Comparison of ENCODE assay signal across 9 cellular contexts in the genomic region with DNA sequence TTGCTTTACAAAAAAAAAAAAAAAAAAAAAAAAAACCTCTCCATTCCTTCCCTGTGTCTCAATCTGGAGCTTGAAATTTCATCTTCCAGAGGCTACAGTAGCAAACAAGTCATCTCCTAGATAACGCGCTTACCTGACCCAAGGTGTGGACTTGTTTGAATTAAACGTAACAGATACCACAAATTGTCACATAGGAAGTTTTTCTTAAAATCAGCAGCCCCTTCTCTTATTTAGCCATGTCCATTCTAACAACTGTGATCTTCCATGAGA. TPM values are rescaled to one million over a fixed set of nuclear protein-coding genes. Genes with fewer than 3 reads are reported as not detected.
A peak's percentile ranks its signal among the peaks of the same experiment; 100 is the strongest.
DNase-seq lines count a peak whose midpoint lies in the region; ATAC-seq, FAIRE-seq and TF ChIP-seq lines count a peak whose summit lies in the region.
"Had no signal": no experiment of that assay in that cellular context is flagged by ENCODE, and none has a peak within 500 bp of the region (broad histone marks: within the 10 kb centered on the region; RNA-seq: fewer than 3 reads in every experiment).

No MANE protein-coding gene starts in this region.

- CTCF ChIA-PET in T-cell (lab: Charles Lee) = interaction anchor here (0.6 to 3.7 kb wide), 7 partner anchors 21 to 1386 kb away, joined by 3 to 19 read pairs (median 5); partner anchors contain the start of gene NAGLU (in 1 of the 2)

- POLR2A ChIA-PET in T-cell (lab: Charles Lee) = interaction anchor here (0.5 to 11.7 kb wide), 9 partner anchors 13 to 66 kb away, joined by 3 to 147 read pairs (median 7); no protein-coding TSS in a partner anchor

- peak overlapping the region; percentile 89 for H3K27ac Mint-ChIP-seq in T-helper 1 cell treated with Interleukin-12 subunit alpha and Interleukin-12 subunit beta and Interleukin-4 antibody, amounts not matched to agents 30 μg/mL and 1 μg/mL, for 36 hours
- peak overlapping the region; percentile 95 to 98 for H3K27ac Mint-ChIP-seq in T-cell
- H3K27ac Mint-ChIP-seq in glutamatergic neuron (ENCODE audit: unreplicated experiment) = peak overlapping the region; percentile 34
- H3K27ac Mint-ChIP-seq in stimulated activated effector memory CD8-positive, alpha-beta T cell treated with anti-CD3 and anti-CD28 coated beads, Interleukin-12 subunit alpha, Interleukin-12 subunit beta, amount 100 ng/mL, for 72 hours = peak overlapping the region; percentile 94

- H3K4me3 Mint-ChIP-seq in T-helper 1 cell treated with Interleukin-12 subunit alpha and Interleukin-12 subunit beta and Interleukin-4 antibody, amounts not matched to agents 30 μg/mL and 1 μg/mL, for 36 hours = peak overlapping the region; percentile 93
- H3K4me3 Mint-ChIP-seq in T-cell (peak overlapping the region; percentile 95 to 100 (median 96)), glutamatergic neuron (ENCODE audit: unreplicated experiment) (peak overlapping the region; percentile 97)
- H3K4me3 Mint-ChIP-seq in stimulated activated effector memory CD8-positive, alpha-beta T cell treated with anti-CD3 and anti-CD28 coated beads, Interleukin-12 subunit alpha, Interleukin-12 subunit beta, amount 100 ng/mL, for 72 hours = peak overlapping the region; percentile 91

- no peak for FAIRE-seq in HTR-8/SVneo (lab: Jason Lieb, UNC)
- FAIRE-seq: colon had no signal

- no peak for DNase-seq in T-helper 1 cell
- DNase-seq in T-cell = no peak
- no peak for DNase-seq in glutamatergic neuron
- no peak for DNase-seq in stimulated activated effector memory CD8-positive, alpha-beta T cell treated with anti-CD3 and anti-CD28 coated beads, Interleukin-12 subunit alpha, Interleukin-12 subunit beta, amount 100 ng/mL, for 72 hours (ENCODE audit: low spot score in 2 of 2)
- no peak for DNase-seq in HTR-8/SVneo (ENCODE audit: insufficient read length, low spot score)
- DNase-seq in stimulated activated CD4-positive, alpha-beta T cell treated with anti-CD3 and anti-CD28 coated beads, Interleukin-15, amount 100 ng/mL, for 24 hours = no peak

- peaks cover 57% of the 10 kb centered on the region for H3K4me1 Mint-ChIP-seq in T-helper 1 cell treated with Interleukin-12 subunit alpha and Interleukin-12 subunit beta and Interleukin-4 antibody, amounts not matched to agents 30 μg/mL and 1 μg/mL, for 36 hours (ENCODE audit: low read depth)
- H3K4me1 Mint-ChIP-seq in T-cell (peaks cover 65 to 80% (median 68%) of the 10 kb centered on the region in 3 donors), glutamatergic neuron (ENCODE audit: low read depth, unreplicated experiment) (peaks cover 24% of the 10 kb centered on the region)
- H3K4me1 Mint-ChIP-seq in stimulated activated effector memory CD8-positive, alpha-beta T cell treated with anti-CD3 and anti-CD28 coated beads, Interleukin-12 subunit alpha, Interleukin-12 subunit beta, amount 100 ng/mL, for 72 hours = peaks cover 67% of the 10 kb centered on the region

- H3K9me3 Mint-ChIP-seq in T-helper 1 cell treated with Interleukin-12 subunit alpha and Interleukin-12 subunit beta and Interleukin-4 antibody, amounts not matched to agents 30 μg/mL and 1 μg/mL, for 36 hours = no peaks in the 10 kb centered on the region
- H3K9me3 Mint-ChIP-seq in T-cell (no peaks in the 10 kb centered on the region), glutamatergic neuron (ENCODE audit: unreplicated experiment) (peaks cover 8% of the 10 kb centered on the region)
- no peaks in the 10 kb centered on the region for H3K9me3 Mint-ChIP-seq in stimulated activated effector memory CD8-positive, alpha-beta T cell treated with anti-CD3 and anti-CD28 coated beads, Interleukin-12 subunit alpha, Interleukin-12 subunit beta, amount 100 ng/mL, for 72 hours

- peaks cover 13% of the 10 kb centered on the region for H3K36me3 Mint-ChIP-seq in T-helper 1 cell treated with Interleukin-12 subunit alpha and Interleukin-12 subunit beta and Interleukin-4 antibody, amounts not matched to agents 30 μg/mL and 1 μg/mL, for 36 hours (ENCODE audit: low read depth)
- H3K36me3 Mint-ChIP-seq in T-cell (peaks cover 12% of the 10 kb centered on the region), glutamatergic neuron (ENCODE audit: unreplicated experiment) (peaks cover 4% of the 10 kb centered on the region)
- peaks cover 81% of the 10 kb centered on the region for H3K36me3 Mint-ChIP-seq in stimulated activated effector memory CD8-positive, alpha-beta T cell treated with anti-CD3 and anti-CD28 coated beads, Interleukin-12 subunit alpha, Interleukin-12 subunit beta, amount 100 ng/mL, for 72 hours

- H3K27me3 Mint-ChIP-seq in T-helper 1 cell treated with Interleukin-12 subunit alpha and Interleukin-12 subunit beta and Interleukin-4 antibody, amounts not matched to agents 30 μg/mL and 1 μg/mL, for 36 hours (ENCODE audit: low read depth) = no peaks in the 10 kb centered on the region
- H3K27me3 Mint-ChIP-seq in T-cell (no peaks in the 10 kb centered on the region), glutamatergic neuron (ENCODE audit: unreplicated experiment) (peaks cover 16% of the 10 kb centered on the region)

- ATAC-seq in T-cell (replicated peaks in 1 of 4) = no peak
- no peak for ATAC-seq in stimulated activated effector memory CD8-positive, alpha-beta T cell treated with anti-CD3 and anti-CD28 coated beads, Interleukin-12 subunit alpha, Interleukin-12 subunit beta, amount 100 ng/mL, for 72 hours
- ATAC-seq in HG02840 (IDR thresholded peaks at IDR 0.05; ENCODE audit: low FRiP score, unreplicated experiment) = no peak

- TF ChIP-seq CTCF in glutamatergic neuron (IDR thresholded peaks at IDR 0.05; ENCODE audit: partially characterized antibody, unreplicated experiment) = no peak

RNA-seq across cellular contexts. Expression of gene STAT5B, which starts 2.0 kb away (rescaled TPM):
- total RNA-seq in T-cell (100 to 1,000 TPM; 178 to 205 (median 186) TPM), glutamatergic neuron (ENCODE audit: unreplicated experiment) (31.9 TPM)

RNA-seq across cellular contexts. Expression of gene STAT5A, which starts 14.1 kb away (rescaled TPM):
- total RNA-seq in T-cell = 100 to 1,000 TPM; 141 to 160 (median 147) TPM
- 3.4 TPM for total RNA-seq in glutamatergic neuron (ENCODE audit: unreplicated experiment)

Comparison
In these comparisons a context has a peak if more than half of its experiments do, and no peak if none do; other contexts are left out.
1. H3K27ac Mint-ChIP-seq: peak in every context shown above with its lines; median percentile 96 in T-cell; 94 in stimulated activated effector memory CD8-positive, alpha-beta T cell treated with anti-CD3 and anti-CD28 coated beads, Interleukin-12 subunit alpha, Interleukin-12 subunit beta, amount 100 ng/mL, for 72 hours; 89 in T-helper 1 cell treated with Interleukin-12 subunit alpha and Interleukin-12 subunit beta and Interleukin-4 antibody, amounts not matched to agents 30 μg/mL and 1 μg/mL, for 36 hours; 34 in glutamatergic neuron.
2. RNA of gene STAT5A, which starts 14.1 kb away (total RNA-seq): 141 to 160 TPM in T-cell; 3.4 TPM in glutamatergic neuron (single experiment); every median in the first group is over 10 times any median in the second.
3. Peak in every context shown above with its lines, with median percentiles within 50 percentile points of each other: H3K4me3 Mint-ChIP-seq.